Comparison of ENCODE assay signal across 12 cellular contexts in the genomic region with DNA sequence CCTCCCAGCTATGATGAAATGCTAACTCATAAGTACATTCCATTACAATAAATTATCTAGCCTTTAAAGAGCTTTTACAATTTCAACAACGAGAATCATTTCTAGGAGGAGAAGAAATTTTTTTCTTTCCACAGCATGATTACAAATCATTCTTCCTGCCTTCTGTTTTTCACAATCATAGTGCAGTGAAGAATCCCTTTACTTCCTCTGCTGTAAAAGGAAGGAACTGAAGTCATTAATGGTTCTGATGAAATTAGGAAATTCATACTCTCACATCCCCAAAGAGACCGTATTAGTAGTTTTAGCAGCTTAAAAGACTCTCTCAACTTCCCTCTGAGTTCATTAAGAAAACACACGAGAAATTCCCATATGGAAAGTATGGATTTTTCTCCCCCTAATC. TPM values are rescaled to one million over a fixed set of nuclear protein-coding genes. Genes with fewer than 3 reads are reported as not detected.
DNase-seq lines count a peak whose midpoint lies in the region; ATAC-seq and TF ChIP-seq lines count a peak whose summit lies in the region.
"Had no signal": no experiment of that assay in that cellular context is flagged by ENCODE, and none has a peak within 500 bp of the region (broad histone marks: within the 10 kb centered on the region; RNA-seq: fewer than 3 reads in every experiment).

No MANE protein-coding gene starts in this region.

- no peaks in the 10 kb centered on the region for H3K27me3 Mint-ChIP-seq in activated T-cell treated with anti-CD3 and anti-CD28 coated beads, Interleukin-2, amount 50 U/mL, for 4 hours (ENCODE audit: low read depth)

- no peak for TF ChIP-seq POLR2A in gastrocnemius medialis (IDR thresholded peaks at IDR 0.05)

- TF ChIP-seq CTCF in WI38 (IDR thresholded peaks at IDR 0.05; ENCODE audit: low read depth, low read length), result no peak
- TF ChIP-seq CTCF in gastrocnemius medialis (IDR thresholded peaks at IDR 0.05 in 4 of 5, conservative IDR thresholded peaks at IDR 0.05 in 1 of 5), result no peak

- H3K27ac ChIP-seq in right cardiac atrium (ENCODE audit: low read length) (no peak overlapping the region), gastrocnemius medialis (peak overlapping the region in 1 of 4 donors; percentile 48)
- H3K27ac ChIP-seq: foreskin keratinocyte, KMS-11 had no signal

- no peak overlapping the region for H3K4me3 Mint-ChIP-seq in activated T-cell treated with anti-CD3 and anti-CD28 coated beads, Interleukin-2, amount 50 U/mL, for 4 hours

- no peaks in the 10 kb centered on the region for H3K36me3 Mint-ChIP-seq in activated T-cell treated with anti-CD3 and anti-CD28 coated beads, Interleukin-2, amount 50 U/mL, for 4 hours (ENCODE audit: insufficient read depth)

- H3K4me3 ChIP-seq in WI38 (ENCODE audit: low read depth, low read length), result 0 out of 2 replicates have a peak overlapping the region, but pooled peaks have one; percentile 10
- H3K4me3 ChIP-seq in right cardiac atrium (ENCODE audit: low read length), result no peak overlapping the region
- H3K4me3 ChIP-seq in gastrocnemius medialis, result peak overlapping the region in 1 of 4 donors; percentile 16

- 27% methylated on average over 3 of the region's 3 CpGs for WGBS in right cardiac atrium

- no peaks in the 10 kb centered on the region for H3K9me3 Mint-ChIP-seq in activated T-cell treated with anti-CD3 and anti-CD28 coated beads, Interleukin-2, amount 50 U/mL, for 4 hours

- H3K27me3 ChIP-seq in right cardiac atrium (ENCODE audit: control insufficient read depth, insufficient read depth), result no peaks in the 10 kb centered on the region
- H3K27me3 ChIP-seq in gastrocnemius medialis, result no peaks in the 10 kb centered on the region
- H3K27me3 ChIP-seq: foreskin keratinocyte had no signal

- no peaks in the 10 kb centered on the region for H3K9me3 ChIP-seq in right cardiac atrium (ENCODE audit: control insufficient read depth, low read length)
- H3K9me3 ChIP-seq in gastrocnemius medialis, result no peaks in the 10 kb centered on the region

- H3K4me1 ChIP-seq in right cardiac atrium (ENCODE audit: control insufficient read depth, insufficient read depth, low read length) (peaks cover 3% of the 10 kb centered on the region), gastrocnemius medialis (peaks cover 4 to 10% of the 10 kb centered on the region in 2 donors)
- H3K4me1 ChIP-seq: foreskin keratinocyte had no signal

- ATAC-seq in right cardiac atrium (peak; percentile 65 to 75), gastrocnemius medialis (peak; percentile 44 to 60), GM19455 (IDR thresholded peaks at IDR 0.05; ENCODE audit: unreplicated experiment) (no peak), GM21717 (IDR thresholded peaks at IDR 0.05; ENCODE audit: unreplicated experiment) (no peak)
- ATAC-seq in activated CD4-positive, CD25-positive, alpha-beta regulatory T cell treated with anti-CD3 and anti-CD28 coated beads, Interleukin-2, amount 50 U/mL, for 24 hours, result no peak
- no peak for ATAC-seq in activated T-cell treated with anti-CD3 and anti-CD28 coated beads, Interleukin-2, amount 50 U/mL, for 4 hours
- ATAC-seq: foreskin keratinocyte had no signal

- no peaks in the 10 kb centered on the region for H3K4me1 Mint-ChIP-seq in activated T-cell treated with anti-CD3 and anti-CD28 coated beads, Interleukin-2, amount 50 U/mL, for 4 hours (ENCODE audit: low read depth)

- H3K36me3 ChIP-seq in gastrocnemius medialis, result no peaks in the 10 kb centered on the region

- DNase-seq in ELR (ENCODE audit: low read depth), result peak; percentile 24
- no peak for DNase-seq in right cardiac atrium
- no peak for DNase-seq in gastrocnemius medialis
- DNase-seq in activated T-cell treated with anti-CD3 and anti-CD28 coated beads, Interleukin-2, amount 50 U/mL, for 4 hours, result no peak
- DNase-seq: foreskin keratinocyte; GOT3; stimulated activated CD4-positive, alpha-beta T cell treated with anti-CD3 and anti-CD28 coated beads, Interleukin-15, amount 100 ng/mL, for 24 hours had no signal

- intact Hi-C loops in right cardiac atrium (cut with DNase I) (no loop called here), gastrocnemius medialis (cut with DNase I; ENCODE audit: low total_unique reads) (no loop called here)

- in situ Hi-C loops in gastrocnemius medialis (cut with MboI; ENCODE audit: low sequenced_read_pairs in 4 of 4), result no loop called here

RNA-seq across cellular contexts. Expression of a gene that starts 58.7 kb away (rescaled TPM):
- total RNA-seq in right cardiac atrium (1 to 10 TPM; 5.0 to 8.0 (median 7.5) TPM), gastrocnemius medialis (1 to 10 TPM; 3.9 to 7.1 (median 4.6) TPM)
- 3.3 TPM for polyA plus RNA-seq in right cardiac atrium
- under 1 TPM; 0.18 to 0.45 (median 0.38) TPM for total RNA-seq in activated T-cell treated with anti-CD3 and anti-CD28 coated beads, Interleukin-2, amount 50 U/mL, for 4 hours

Comparison
In these comparisons a context has a peak if more than half of its experiments do, and no peak if none do; other contexts are left out.
1. ATAC-seq: peak in right cardiac atrium (2 of 2) and gastrocnemius medialis (2 of 2); none in activated CD4-positive, CD25-positive, alpha-beta regulatory T cell treated with anti-CD3 and anti-CD28 coated beads, Interleukin-2, amount 50 U/mL, for 24 hours (0 of 2), GM19455 (single experiment), activated T-cell treated with anti-CD3 and anti-CD28 coated beads, Interleukin-2, amount 50 U/mL, for 4 hours (0 of 2) and GM21717 (single experiment).